ENCODE assay signal across 3 cellular contexts in genomic region chr7:74511360-74511759, GRCh38.
TF ChIP-seq lines count a peak whose summit lies in the region.

No MANE protein-coding gene starts in this region.

TF ChIP-seq in IMR-90, 13 proteins besides CTCF, POLR2A, EP300 and RAD21:
- TF ChIP-seq CHD1 (IDR thresholded peaks at IDR 0.05; ENCODE audit: low read depth, low read length) (no peak), SMC3 (IDR thresholded peaks at IDR 0.05; ENCODE audit: low read depth, low read length) (no peak), MXI1 (IDR thresholded peaks at IDR 0.05; ENCODE audit: borderline replicate concordance, low read depth, low read length) (no peak)
- TF ChIP-seq, protein P1, sequence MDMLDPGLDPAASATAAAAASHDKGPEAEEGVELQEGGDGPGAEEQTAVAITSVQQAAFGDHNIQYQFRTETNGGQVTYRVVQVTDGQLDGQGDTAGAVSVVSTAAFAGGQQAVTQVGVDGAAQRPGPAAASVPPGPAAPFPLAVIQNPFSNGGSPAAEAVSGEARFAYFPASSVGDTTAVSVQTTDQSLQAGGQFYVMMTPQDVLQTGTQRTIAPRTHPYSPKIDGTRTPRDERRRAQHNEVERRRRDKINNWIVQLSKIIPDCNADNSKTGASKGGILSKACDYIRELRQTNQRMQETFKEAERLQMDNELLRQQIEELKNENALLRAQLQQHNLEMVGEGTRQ (IDR thresholded peaks at IDR 0.05; ENCODE audit: low read depth, low read length) = no peak

TF ChIP-seq in WTC11, 78 proteins besides CTCF, POLR2A, EP300 and RAD21:
- TF ChIP-seq SOX15 (CRISPR knock-in tag; IDR thresholded peaks at IDR 0.05) = no peak
- no peak for TF ChIP-seq ZNF219 (CRISPR knock-in tag; IDR thresholded peaks at IDR 0.05; ENCODE audit: borderline replicate concordance)
- TF ChIP-seq ZNF121 (CRISPR knock-in tag; IDR thresholded peaks at IDR 0.05) = no peak
- no peak for TF ChIP-seq CREB1 (CRISPR knock-in tag; IDR thresholded peaks at IDR 0.05)
- TF ChIP-seq, protein P2, sequence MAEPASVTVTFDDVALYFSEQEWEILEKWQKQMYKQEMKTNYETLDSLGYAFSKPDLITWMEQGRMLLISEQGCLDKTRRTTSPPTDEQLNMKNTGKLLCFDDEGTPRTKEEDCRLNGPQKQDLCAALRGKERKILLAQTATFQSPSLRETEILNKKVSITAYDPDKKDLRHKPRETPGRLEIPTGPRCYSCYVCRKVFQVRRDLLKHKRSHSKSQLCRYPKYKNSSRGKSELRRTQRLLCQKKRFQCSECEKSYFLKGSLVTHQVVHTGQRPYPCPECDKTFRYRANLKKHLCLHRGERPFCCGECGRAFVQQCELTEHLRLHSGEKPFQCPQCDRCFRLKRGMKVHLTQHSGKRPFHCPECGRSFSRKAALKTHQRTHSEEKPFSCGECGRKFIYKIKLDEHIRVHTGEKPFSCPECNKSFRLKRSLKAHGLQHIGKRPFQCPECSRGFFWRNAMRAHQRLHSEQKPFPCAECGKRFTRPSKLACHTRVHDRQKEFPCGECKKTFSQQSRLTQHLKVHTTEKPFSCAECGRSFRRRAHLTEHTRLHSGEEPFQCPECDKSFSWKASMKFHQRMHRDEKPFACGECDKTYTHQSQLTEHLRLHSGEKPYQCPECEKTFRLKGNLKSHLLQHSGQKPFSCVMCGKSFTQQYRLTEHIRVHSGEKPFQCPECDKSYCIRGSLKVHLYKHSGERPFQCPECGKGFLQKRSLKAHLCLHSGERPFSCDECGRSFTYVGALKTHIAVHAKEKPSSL (CRISPR knock-in tag; conservative IDR thresholded peaks at IDR 0.05) = no peak
- no peak for TF ChIP-seq OVOL2 (CRISPR knock-in tag; IDR thresholded peaks at IDR 0.05; ENCODE audit: borderline replicate concordance)
- TF ChIP-seq NR2C2 (CRISPR knock-in tag; IDR thresholded peaks at IDR 0.05) = no peak
- TF ChIP-seq, protein P3, sequence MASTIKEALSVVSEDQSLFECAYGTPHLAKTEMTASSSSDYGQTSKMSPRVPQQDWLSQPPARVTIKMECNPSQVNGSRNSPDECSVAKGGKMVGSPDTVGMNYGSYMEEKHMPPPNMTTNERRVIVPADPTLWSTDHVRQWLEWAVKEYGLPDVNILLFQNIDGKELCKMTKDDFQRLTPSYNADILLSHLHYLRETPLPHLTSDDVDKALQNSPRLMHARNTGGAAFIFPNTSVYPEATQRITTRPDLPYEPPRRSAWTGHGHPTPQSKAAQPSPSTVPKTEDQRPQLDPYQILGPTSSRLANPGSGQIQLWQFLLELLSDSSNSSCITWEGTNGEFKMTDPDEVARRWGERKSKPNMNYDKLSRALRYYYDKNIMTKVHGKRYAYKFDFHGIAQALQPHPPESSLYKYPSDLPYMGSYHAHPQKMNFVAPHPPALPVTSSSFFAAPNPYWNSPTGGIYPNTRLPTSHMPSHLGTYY (CRISPR knock-in tag; IDR thresholded peaks at IDR 0.05) = no peak
- TF ChIP-seq ZBTB21 (CRISPR knock-in tag; IDR thresholded peaks at IDR 0.05; ENCODE audit: borderline replicate concordance) = no peak
- no peak for TF ChIP-seq ETV6 (CRISPR knock-in tag; IDR thresholded peaks at IDR 0.05)
- no peak for TF ChIP-seq HMGXB4 (CRISPR knock-in tag; IDR thresholded peaks at IDR 0.05)
- no peak for TF ChIP-seq RORB (CRISPR knock-in tag; IDR thresholded peaks at IDR 0.05)
- no peak for TF ChIP-seq FOXJ3 (CRISPR knock-in tag; IDR thresholded peaks at IDR 0.05; ENCODE audit: borderline replicate concordance)
- no peak for TF ChIP-seq PRRX2 (CRISPR knock-in tag; IDR thresholded peaks at IDR 0.05)
- no peak for TF ChIP-seq ZNF232 (CRISPR knock-in tag; IDR thresholded peaks at IDR 0.05)
TF ChIP-seq in WTC11: peak in this region for 0.

TF ChIP-seq in SK-N-SH, 30 proteins besides CTCF, POLR2A, EP300 and RAD21:
- TF ChIP-seq, protein P4, sequence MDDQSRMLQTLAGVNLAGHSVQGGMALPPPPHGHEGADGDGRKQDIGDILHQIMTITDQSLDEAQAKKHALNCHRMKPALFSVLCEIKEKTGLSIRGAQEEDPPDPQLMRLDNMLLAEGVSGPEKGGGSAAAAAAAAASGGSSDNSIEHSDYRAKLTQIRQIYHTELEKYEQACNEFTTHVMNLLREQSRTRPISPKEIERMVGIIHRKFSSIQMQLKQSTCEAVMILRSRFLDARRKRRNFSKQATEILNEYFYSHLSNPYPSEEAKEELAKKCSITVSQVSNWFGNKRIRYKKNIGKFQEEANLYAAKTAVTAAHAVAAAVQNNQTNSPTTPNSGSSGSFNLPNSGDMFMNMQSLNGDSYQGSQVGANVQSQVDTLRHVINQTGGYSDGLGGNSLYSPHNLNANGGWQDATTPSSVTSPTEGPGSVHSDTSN (IDR thresholded peaks at IDR 0.05) = no peak
- TF ChIP-seq EZH2phosphoT487 (IDR thresholded peaks at IDR 0.05; ENCODE audit: borderline replicate concordance, low read depth) (no peak), JUND (IDR thresholded peaks at IDR 0.05) (no peak), GATA2 (CRISPR knock-in tag; IDR thresholded peaks at IDR 0.05) (no peak), TCF12 (IDR thresholded peaks at IDR 0.05) (no peak), TAF1 (IDR thresholded peaks at IDR 0.05; ENCODE audit: borderline replicate concordance, low read depth, low read length) (no peak), SMC3 (IDR thresholded peaks at IDR 0.05; ENCODE audit: low read depth, low read length) (no peak), MEF2A (IDR thresholded peaks at IDR 0.05; ENCODE audit: borderline replicate concordance, low read depth) (no peak), FOXJ3 (CRISPR knock-in tag; IDR thresholded peaks at IDR 0.05) (no peak), ELF1 (IDR thresholded peaks at IDR 0.05) (no peak), USF1 (IDR thresholded peaks at IDR 0.05; ENCODE audit: borderline replicate concordance, low read depth) (no peak), CHD2 (IDR thresholded peaks at IDR 0.05; ENCODE audit: low read length, partially characterized antibody) (no peak)
- TF ChIP-seq, protein P5, sequence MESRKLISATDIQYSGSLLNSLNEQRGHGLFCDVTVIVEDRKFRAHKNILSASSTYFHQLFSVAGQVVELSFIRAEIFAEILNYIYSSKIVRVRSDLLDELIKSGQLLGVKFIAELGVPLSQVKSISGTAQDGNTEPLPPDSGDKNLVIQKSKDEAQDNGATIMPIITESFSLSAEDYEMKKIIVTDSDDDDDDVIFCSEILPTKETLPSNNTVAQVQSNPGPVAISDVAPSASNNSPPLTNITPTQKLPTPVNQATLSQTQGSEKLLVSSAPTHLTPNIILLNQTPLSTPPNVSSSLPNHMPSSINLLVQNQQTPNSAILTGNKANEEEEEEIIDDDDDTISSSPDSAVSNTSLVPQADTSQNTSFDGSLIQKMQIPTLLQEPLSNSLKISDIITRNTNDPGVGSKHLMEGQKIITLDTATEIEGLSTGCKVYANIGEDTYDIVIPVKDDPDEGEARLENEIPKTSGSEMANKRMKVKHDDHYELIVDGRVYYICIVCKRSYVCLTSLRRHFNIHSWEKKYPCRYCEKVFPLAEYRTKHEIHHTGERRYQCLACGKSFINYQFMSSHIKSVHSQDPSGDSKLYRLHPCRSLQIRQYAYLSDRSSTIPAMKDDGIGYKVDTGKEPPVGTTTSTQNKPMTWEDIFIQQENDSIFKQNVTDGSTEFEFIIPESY (IDR thresholded peaks at IDR 0.05; ENCODE audit: borderline replicate concordance, low read depth) = no peak
